ENCODE assay signal across 9 cellular contexts in genomic region chr9:114372971-114373591, GRCh38. TPM values are rescaled to one million over a fixed set of nuclear protein-coding genes. Genes with fewer than 3 reads are reported as not detected.
DNase-seq lines count a peak whose midpoint lies in the region; ATAC-seq and TF ChIP-seq lines count a peak whose summit lies in the region.
"Had no signal": no experiment of that assay in that cellular context is flagged by ENCODE, and none has a peak within 500 bp of the region (broad histone marks: within the 10 kb centered on the region; RNA-seq: fewer than 3 reads in every experiment).

No MANE protein-coding gene starts in this region.

- DNase-seq in GM06990 (ENCODE audit: extremely low read depth, insufficient read length), result peak; percentile 88
- peak; percentile 98 for DNase-seq in MV-4-11 (lab: John Stamatoyannopoulos, UW)
- peak; percentile 96 for DNase-seq in activated CD8-positive, alpha-beta memory T cell treated with anti-CD3 and anti-CD28 coated beads, Interleukin-2, amount 10 ng/mL, durations not matched to agents 7 days and 5 days
- DNase-seq in heart left ventricle, result peak; percentile 60 to 84 (median 68)
- DNase-seq in stimulated activated CD8-positive, alpha-beta memory T cell treated with anti-CD3 and anti-CD28 coated beads, Interleukin-12 subunit alpha, Interleukin-12 subunit beta, amount 100 ng/mL, for 1 hour (ENCODE audit: low read depth), result peak; percentile 61
- no peak for DNase-seq in iPS-NIHi11 (ENCODE audit: low spot score)
- no peak for DNase-seq in GOT3 (lab: John Stamatoyannopoulos, UW)

- peak overlapping the region; percentile 93 for H3K27ac Mint-ChIP-seq in activated CD8-positive, alpha-beta memory T cell treated with anti-CD3 and anti-CD28 coated beads, Interleukin-2, amount 10 ng/mL, durations not matched to agents 7 days and 5 days

- TF ChIP-seq CTCF in GM06990 (IDR thresholded peaks at IDR 0.05; ENCODE audit: insufficient read depth, low read length, poor library complexity, severe bottlenecking) (no peak), heart left ventricle (IDR thresholded peaks at IDR 0.05) (no peak)

- peaks cover 80% of the 10 kb centered on the region for H3K36me3 Mint-ChIP-seq in activated CD8-positive, alpha-beta memory T cell treated with anti-CD3 and anti-CD28 coated beads, Interleukin-2, amount 10 ng/mL, durations not matched to agents 7 days and 5 days

- H3K9me3 ChIP-seq in heart left ventricle, result no peaks in the 10 kb centered on the region

- H3K4me3 Mint-ChIP-seq in activated CD8-positive, alpha-beta memory T cell treated with anti-CD3 and anti-CD28 coated beads, Interleukin-2, amount 10 ng/mL, durations not matched to agents 7 days and 5 days, result peak overlapping the region; percentile 73

- H3K27me3 ChIP-seq in GM06990 (replicated peaks; ENCODE audit: control insufficient read depth, insufficient read depth, low read length) (no peaks in the 10 kb centered on the region), heart left ventricle (no peaks in the 10 kb centered on the region)

- no peak for TF ChIP-seq POLR2A in heart left ventricle (IDR thresholded peaks at IDR 0.05)

- H3K4me1 Mint-ChIP-seq in activated CD8-positive, alpha-beta memory T cell treated with anti-CD3 and anti-CD28 coated beads, Interleukin-2, amount 10 ng/mL, durations not matched to agents 7 days and 5 days, result peaks cover 93% of the 10 kb centered on the region

- intact Hi-C loops in heart left ventricle (cut with DNase I), result no loop called here

- H3K9me3 Mint-ChIP-seq in activated CD8-positive, alpha-beta memory T cell treated with anti-CD3 and anti-CD28 coated beads, Interleukin-2, amount 10 ng/mL, durations not matched to agents 7 days and 5 days (ENCODE audit: low read depth), result no peaks in the 10 kb centered on the region

- H3K27me3 Mint-ChIP-seq in activated CD8-positive, alpha-beta memory T cell treated with anti-CD3 and anti-CD28 coated beads, Interleukin-2, amount 10 ng/mL, durations not matched to agents 7 days and 5 days, result no peaks in the 10 kb centered on the region

- 52 to 58% (median 55%) methylated on average over 7 to 9 of the region's 9 CpGs for WGBS in heart left ventricle, 4 donors

- H3K4me3 ChIP-seq in GM06990 (replicated peaks; ENCODE audit: low read depth, low read length) (no peak overlapping the region), heart left ventricle (no peak overlapping the region)

- CTCF ChIA-PET in activated CD8-positive, alpha-beta memory T cell treated with anti-CD3 and anti-CD28 coated beads, Interleukin-2, amount 10 ng/mL, durations not matched to agents 7 days and 5 days (lab: Charles Lee), result interaction anchor here (0.9 to 4.4 kb wide), 8 partner anchors 10 to 42 kb away, joined by 3 to 71 read pairs (median 3); partner anchors contain the start of gene AKNA

- H3K36me3 ChIP-seq in GM06990 (ENCODE audit: control insufficient read depth, insufficient read depth, low read length) (peaks cover 52% of the 10 kb centered on the region), heart left ventricle (peaks cover 0 to 77% (median 29%) of the 10 kb centered on the region in 9 donors)

- H3K4me1 ChIP-seq in heart left ventricle, result peaks cover 0 to 82% (median 13%) of the 10 kb centered on the region in 12 donors

- H3K27ac ChIP-seq in heart left ventricle, result peak overlapping the region in 6 of 12 donors; percentile 24 to 84 (median 34)

- ATAC-seq in GM21737 (IDR thresholded peaks at IDR 0.05; ENCODE audit: unreplicated experiment) (peak; percentile 91), heart left ventricle (peak; percentile 49 to 86 (median 66))
- ATAC-seq in activated CD8-positive, alpha-beta memory T cell treated with anti-CD3 and anti-CD28 coated beads, Interleukin-2, amount 10 ng/mL, durations not matched to agents 7 days and 5 days, result peak; percentile 83

RNA-seq across cellular contexts. Expression of gene AKNA, which starts 14.7 kb away (rescaled TPM):
- 100 to 1,000 TPM; 432 to 500 TPM for total RNA-seq in activated CD8-positive, alpha-beta memory T cell treated with anti-CD3 and anti-CD28 coated beads, Interleukin-2, amount 10 ng/mL, durations not matched to agents 7 days and 5 days
- total RNA-seq in heart left ventricle, result 10 to 100 TPM in 2 of 9 donors, 1 to 10 TPM in 7; 2.5 to 30.8 (median 4.3) TPM
- polyA plus RNA-seq in heart left ventricle, result 1 to 10 TPM; 4.4 to 4.6 TPM

RNA-seq across cellular contexts. Expression of gene ORM2, which starts 43.4 kb away (rescaled TPM):
- total RNA-seq in activated CD8-positive, alpha-beta memory T cell treated with anti-CD3 and anti-CD28 coated beads, Interleukin-2, amount 10 ng/mL, durations not matched to agents 7 days and 5 days, result not detected
- total RNA-seq in heart left ventricle, result not detected
- under 1 TPM in 1 of 2 donors, not detected in 1; 0.14 TPM for polyA plus RNA-seq in heart left ventricle
- total RNA-seq: fibroblast of villous mesenchyme had no signal

RNA-seq across cellular contexts. Expression of gene ORM1, which starts 50.2 kb away (rescaled TPM):
- not detected for total RNA-seq in activated CD8-positive, alpha-beta memory T cell treated with anti-CD3 and anti-CD28 coated beads, Interleukin-2, amount 10 ng/mL, durations not matched to agents 7 days and 5 days
- under 1 TPM in 2 of 9 donors, not detected in 7; 0.51 to 0.80 TPM for total RNA-seq in heart left ventricle
- under 1 TPM in 1 of 2 donors, not detected in 1; 1.00 TPM for polyA plus RNA-seq in heart left ventricle
- total RNA-seq: fibroblast of villous mesenchyme had no signal

Comparison
In these comparisons a context has a peak if more than half of its experiments do, and no peak if none do; other contexts are left out.
1. DNase-seq: peak in GM06990 (single experiment), MV-4-11 (single experiment), activated CD8-positive, alpha-beta memory T cell treated with anti-CD3 and anti-CD28 coated beads, Interleukin-2, amount 10 ng/mL, durations not matched to agents 7 days and 5 days (single experiment), heart left ventricle (5 of 5) and stimulated activated CD8-positive, alpha-beta memory T cell treated with anti-CD3 and anti-CD28 coated beads, Interleukin-12 subunit alpha, Interleukin-12 subunit beta, amount 100 ng/mL, for 1 hour (single experiment); none in iPS-NIHi11 (single experiment) and GOT3 (single experiment).
2. RNA of gene AKNA, which starts 14.7 kb away (total RNA-seq): 432 to 500 TPM in activated CD8-positive, alpha-beta memory T cell treated with anti-CD3 and anti-CD28 coated beads, Interleukin-2, amount 10 ng/mL, durations not matched to agents 7 days and 5 days; 2.5 to 30.8 TPM in heart left ventricle; every median in the first group is over 10 times any median in the second.
3. Peak in every context shown above with its lines, with median percentiles within 50 percentile points of each other: ATAC-seq.